ENCODE assay signal across 8 cellular contexts in genomic region chr15:39171944-39172368, GRCh38.
DNase-seq lines count a peak whose midpoint lies in the region; ATAC-seq and TF ChIP-seq lines count a peak whose summit lies in the region.

No MANE protein-coding gene starts in this region.

- peak overlapping the region in 1 of 2 donors; percentile 13 for H3K27ac ChIP-seq in left lung

- no peaks in the 10 kb centered on the region for H3K9me3 ChIP-seq in left lung

- peak; percentile 98 for ATAC-seq in left lung
- ATAC-seq in GM21447 (IDR thresholded peaks at IDR 0.05; ENCODE audit: unreplicated experiment): no peak
- no peak for ATAC-seq in GM19467 (IDR thresholded peaks at IDR 0.05; ENCODE audit: unreplicated experiment)

- no peaks in the 10 kb centered on the region for H3K27me3 ChIP-seq in left lung

- no peak overlapping the region for H3K4me3 ChIP-seq in left lung

- peaks cover 4 to 17% of the 10 kb centered on the region in 2 donors for H3K4me1 ChIP-seq in left lung

- TF ChIP-seq CTCF in left lung (IDR thresholded peaks at IDR 0.05): peak; percentile 35 to 37

- intact Hi-C loops in left lung (cut with DNase I): loop anchor here in 1 of 2 donors (10.0 kb wide), 1 partner anchor 413 kb away; the partner anchor contains the start of gene THBS1

- H3K36me3 ChIP-seq in left lung: no peaks in the 10 kb centered on the region

- peak; percentile 76 for DNase-seq in DMS 273 treated with DMSO at 0.1 percent for 48 hours (lab: John Stamatoyannopoulos, UW)
- peak; percentile 18 to 27 for DNase-seq in Kasumi-1 (lab: John Stamatoyannopoulos, UW)
- DNase-seq in OCI-M1 (lab: John Stamatoyannopoulos, UW): peak; percentile 91
- peak; percentile 21 for DNase-seq in cerebellum (ENCODE audit: low spot score)
- peak in 1 of 2 donors; percentile 53 for DNase-seq in left lung
- peak; percentile 15 to 21 for DNase-seq in stimulated activated CD8-positive, alpha-beta memory T cell treated with anti-CD3 and anti-CD28 coated beads, Interleukin-15, amount 100 ng/mL, for 48 hours (ENCODE audit: low read depth in 2 of 2)
